ENCODE assay signal across 1 cellular context in genomic region chr10:63806330-63806729, GRCh38.
A peak's percentile ranks its signal among the peaks of the same experiment; 100 is the strongest.
TF ChIP-seq lines count a peak whose summit lies in the region.

No MANE protein-coding gene starts in this region.

TF ChIP-seq in K562, 482 proteins besides CTCF, POLR2A, EP300 and RAD21 (continued from another document):
- TF ChIP-seq, protein P1, sequence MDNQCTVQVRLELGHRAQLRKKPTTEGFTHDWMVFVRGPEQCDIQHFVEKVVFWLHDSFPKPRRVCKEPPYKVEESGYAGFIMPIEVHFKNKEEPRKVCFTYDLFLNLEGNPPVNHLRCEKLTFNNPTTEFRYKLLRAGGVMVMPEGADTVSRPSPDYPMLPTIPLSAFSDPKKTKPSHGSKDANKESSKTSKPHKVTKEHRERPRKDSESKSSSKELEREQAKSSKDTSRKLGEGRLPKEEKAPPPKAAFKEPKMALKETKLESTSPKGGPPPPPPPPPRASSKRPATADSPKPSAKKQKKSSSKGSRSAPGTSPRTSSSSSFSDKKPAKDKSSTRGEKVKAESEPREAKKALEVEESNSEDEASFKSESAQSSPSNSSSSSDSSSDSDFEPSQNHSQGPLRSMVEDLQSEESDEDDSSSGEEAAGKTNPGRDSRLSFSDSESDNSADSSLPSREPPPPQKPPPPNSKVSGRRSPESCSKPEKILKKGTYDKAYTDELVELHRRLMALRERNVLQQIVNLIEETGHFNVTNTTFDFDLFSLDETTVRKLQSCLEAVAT (IDR thresholded peaks at IDR 0.05): no peak
- TF ChIP-seq ZNF561 (CRISPR knock-in tag; conservative IDR thresholded peaks at IDR 0.05) (no peak), CEBPG (CRISPR knock-in tag; IDR thresholded peaks at IDR 0.05) (no peak), CEBPG (tag; conservative IDR thresholded peaks at IDR 0.05 in 1 of 2, IDR thresholded peaks at IDR 0.05 in 1 of 2) (peak in 1 of 2 experiments; percentile 72; a peak in 2 of 4 replicates), RNF219 (CRISPR knock-in tag; IDR thresholded peaks at IDR 0.05) (no peak), HCFC1 (IDR thresholded peaks at IDR 0.05; ENCODE audit: low read depth, low read length) (no peak), CEBPB (tag; IDR thresholded peaks at IDR 0.05) (peak; percentile 58), NR2C2 (CRISPR knock-in tag; IDR thresholded peaks at IDR 0.05) (no peak), NR2C2 (tag; IDR thresholded peaks at IDR 0.05) (no peak)
